In genomic region chr2:201118121-201118956, GRCh38 we compare ENCODE assay signal across 8 cellular contexts. TPM values are rescaled to one million over a fixed set of nuclear protein-coding genes. Genes with fewer than 3 reads are reported as not detected.
DNase-seq lines count a peak whose midpoint lies in the region; ATAC-seq, FAIRE-seq and TF ChIP-seq lines count a peak whose summit lies in the region.

No MANE protein-coding gene starts in this region.

- H3K27me3 ChIP-seq in BE2C (no peaks in the 10 kb centered on the region), H1 (replicated peaks in 1 of 4; ENCODE audit: control insufficient read depth in 3 of 4, extremely low read depth in 1 of 4, insufficient read depth in 3 of 4, low read length in 3 of 4) (no peaks in the 10 kb centered on the region)

- no peak overlapping the region for H2BK15ac ChIP-seq in H1 (ENCODE audit: low read length)

- H3K27ac ChIP-seq in H1 (ENCODE audit: low read depth, low read length) (no peak overlapping the region), mesodermal cell (ENCODE audit: low read depth, low read length, severe bottlenecking) (peak overlapping the region; percentile 55)

- no peak overlapping the region for H3K4ac ChIP-seq in H1 (replicated peaks; ENCODE audit: insufficient read length, low read depth, low read length)

- no peak; a peak in 1 of 3 replicates for TF ChIP-seq POLR2A in H1 (IDR thresholded peaks at IDR 0.05; ENCODE audit: control extremely low read depth in 1 of 2, low read depth in 2 of 2, low read length in 2 of 2)

- no peak overlapping the region for H4K5ac ChIP-seq in H1 (ENCODE audit: insufficient read length, low read depth, low read length)

- no peaks in the 10 kb centered on the region for H3K9me3 ChIP-seq in BE2C
- peaks cover 0 to 4% of the 10 kb centered on the region in 2 experiments; a peak in 1 of 4 replicates for H3K9me3 ChIP-seq in H1 (ENCODE audit: insufficient read depth in 2 of 2, low read depth in 1 of 2, low read length in 1 of 2)
- peaks cover 3% of the 10 kb centered on the region for H3K9me3 ChIP-seq in mesodermal cell (ENCODE audit: control insufficient read depth, low read length)

- H3K79me2 ChIP-seq in H1 (ENCODE audit: control insufficient read depth in 1 of 2, insufficient read depth in 2 of 2, low read length in 2 of 2): no peaks in the 10 kb centered on the region

- H3K36me3 ChIP-seq in BE2C: no peaks in the 10 kb centered on the region
- H3K36me3 ChIP-seq in H1 (ENCODE audit: control insufficient read depth in 2 of 4, insufficient read depth in 4 of 4, low read length in 3 of 4): no peaks in the 10 kb centered on the region
- H3K36me3 ChIP-seq in mesodermal cell (ENCODE audit: control insufficient read depth, insufficient read depth, low read length): peaks cover 6% of the 10 kb centered on the region

- peak overlapping the region in 2 of 4 experiments; percentile 8 to 29; a peak in 3 of 7 replicates for H3K9ac ChIP-seq in H1 (replicated peaks in 1 of 4; ENCODE audit: extremely low read depth in 1 of 4, low read depth in 3 of 4, low read length in 3 of 4)

- no peaks in the 10 kb centered on the region for H3K79me1 ChIP-seq in H1 (ENCODE audit: low read depth, low read length)

- CTCF ChIA-PET in H1 (lab: Charles Lee; ENCODE audit: partially characterized antibody): interaction anchor here (0.8 to 2.8 kb wide), 13 partner anchors 8 to 155 kb away, joined by 3 to 21 read pairs (median 5); partner anchors contain the start of genes CASP10 and ORC2

- DNase-seq in BE2C (peak; percentile 47), NCI-H526 treated with DMSO at 0.1 percent for 48 hours (lab: John Stamatoyannopoulos, UW) (peak; percentile 81), H1 (ENCODE audit: low read depth in 1 of 2, low spot score in 2 of 2) (peak in 1 of 2 experiments; percentile 52)
- DNase-seq in activated CD8-positive, alpha-beta memory T cell treated with anti-CD3 and anti-CD28 coated beads for 4 hours (ENCODE audit: low read depth in 2 of 2): peak; percentile 72 to 80
- peak; percentile 80 for DNase-seq in stimulated activated CD8-positive, alpha-beta memory T cell treated with anti-CD3 and anti-CD28 coated beads, Interleukin-4, amount 100 ng/mL, for 24 hours (ENCODE audit: low read depth)

- no peak overlapping the region for H2BK12ac ChIP-seq in H1 (ENCODE audit: low read depth, low read length)

- no peak overlapping the region for H2BK20ac ChIP-seq in H1 (ENCODE audit: low read length)

- peaks cover 0 to 2% of the 10 kb centered on the region in 2 experiments for H4K20me1 ChIP-seq in H1 (replicated peaks in 1 of 2; ENCODE audit: control insufficient read depth in 1 of 2, insufficient read depth in 2 of 2, low read length in 2 of 2)

- no peak for FAIRE-seq in H1 (lab: Jason Lieb, UNC)

- no peak for TF ChIP-seq EP300 in H1 (IDR thresholded peaks at IDR 0.05; ENCODE audit: borderline replicate concordance in 1 of 2, low read depth in 2 of 2, low read length in 2 of 2)

- 0 out of 2 replicates have a peak overlapping the region, but pooled peaks have one; percentile 9 for H2BK5ac ChIP-seq in H1 (ENCODE audit: low read depth, low read length)

- H2BK120ac ChIP-seq in H1 (replicated peaks; ENCODE audit: low read depth, low read length): no peak overlapping the region

- POLR2A ChIA-PET in H1 (lab: Charles Lee; ENCODE audit: partially characterized antibody): interaction anchor here (0.9 to 3.7 kb wide), 5 partner anchors 10 to 254 kb away, joined by 3 to 16 read pairs (median 3); partner anchors contain the start of genes CLK1, NDUFB3 and ORC2

- TF ChIP-seq RAD21 in H1 (IDR thresholded peaks at IDR 0.05 in 1 of 2, conservative IDR thresholded peaks at IDR 0.05 in 1 of 2; ENCODE audit: low read depth in 2 of 2, low read length in 2 of 2): peak; percentile 16 to 26; a peak in 2 of 4 replicates

- no peak overlapping the region for H3K14ac ChIP-seq in H1 (ENCODE audit: insufficient read length)

- H3K18ac ChIP-seq in H1 (ENCODE audit: extremely low read depth, low read length): peak overlapping the region; percentile 42

- peak overlapping the region; percentile 83 for H4K8ac ChIP-seq in H1 (ENCODE audit: extremely low read depth, insufficient read depth, low read length)

- WGBS in H1 (ENCODE audit: extremely low coverage in 1 of 2, insufficient coverage in 1 of 2, insufficient read length in 1 of 2, insufficient replicate concordance in 2 of 2, low coverage in 1 of 2, low lambda C conversion rate in 2 of 2, missing lambda C conversion rate in 1 of 2), 2 experiments: 14% methylated on average over 46 of the region's 48 CpGs; no CpG with 5 or more reads in 1 of the 2 experiments
- 23 to 29% methylated on average over 28 to 42 of the region's 48 CpGs for WGBS in mesodermal cell (ENCODE audit: insufficient coverage in 2 of 2), 2 experiments

- peak; percentile 21; the same call in 1 of the 2 replicates for TF ChIP-seq CTCF in BE2C (IDR thresholded peaks at IDR 0.05; ENCODE audit: low read depth, low read length)
- peak; percentile 12 to 42 (median 22) for TF ChIP-seq CTCF in H1 (IDR thresholded peaks at IDR 0.05; ENCODE audit: control extremely low read depth in 1 of 3, insufficient read depth in 1 of 3, low read depth in 1 of 3, low read length in 3 of 3)

- H3K4me2 ChIP-seq in H1 (ENCODE audit: insufficient read depth in 1 of 2, low read depth in 2 of 2, low read length in 2 of 2): peak overlapping the region; percentile 54 to 71

- H2AK5ac ChIP-seq in H1 (ENCODE audit: low read depth, low read length): no peak overlapping the region

- H3K56ac ChIP-seq in H1 (replicated peaks; ENCODE audit: insufficient read length, low read depth, low read length): peak overlapping the region; percentile 35

- ATAC-seq in GM18907 (IDR thresholded peaks at IDR 0.05; ENCODE audit: unreplicated experiment) (peak; percentile 47), HG03139 (IDR thresholded peaks at IDR 0.05; ENCODE audit: unreplicated experiment) (peak; percentile 40)

- H3K4me3 ChIP-seq in BE2C (ENCODE audit: low read depth, low read length) (peak overlapping the region; percentile 44), H1 (ENCODE audit: extremely low read depth in 1 of 4, insufficient read depth in 2 of 4, low read depth in 3 of 4, low read length in 4 of 4) (peak overlapping the region; percentile 31 to 67 (median 54)), mesodermal cell (ENCODE audit: extremely low read depth, insufficient read depth, low read length, poor library complexity, severe bottlenecking) (peak overlapping the region; percentile 54)

- H3K23me2 ChIP-seq in H1 (ENCODE audit: low read depth, low read length): peaks cover 9% of the 10 kb centered on the region

- peaks cover 4% of the 10 kb centered on the region for H3K4me1 ChIP-seq in BE2C
- peaks cover 4 to 11% (median 7%) of the 10 kb centered on the region in 4 experiments for H3K4me1 ChIP-seq in H1 (replicated peaks in 1 of 4; ENCODE audit: control insufficient read depth in 3 of 4, insufficient read depth in 4 of 4, low read length in 3 of 4)
- H3K4me1 ChIP-seq in mesodermal cell (ENCODE audit: control insufficient read depth, insufficient read depth, low read length, poor library complexity, severe bottlenecking): peaks cover 7% of the 10 kb centered on the region

- peak overlapping the region; percentile 30 for H4K91ac ChIP-seq in H1 (replicated peaks; ENCODE audit: insufficient read length, low read length)

- peak overlapping the region; percentile 8; the same call in 1 of the 2 replicates for H2AFZ ChIP-seq in H1 (ENCODE audit: low read length)

- no peak overlapping the region for H3K23ac ChIP-seq in H1 (ENCODE audit: insufficient read length)

TF ChIP-seq in H1, 55 proteins besides CTCF, POLR2A, EP300 and RAD21 (continues in another document):
- TF ChIP-seq BACH1 (IDR thresholded peaks at IDR 0.05; ENCODE audit: low read length): peak; percentile 70

RNA-seq across cellular contexts. Expression of gene CFLAR, which starts 2.4 kb away (rescaled TPM):
- polyA plus RNA-seq in BE2C (2012; ENCODE audit: insufficient read depth, insufficient read length, low read depth): 11.6 TPM
- 1.1 and 1.6 TPM in 2 replicates for total RNA-seq in H1 (2021; fragmentation: NEBNext Ultra II Directional; extraction: Animal tissue kit (Norgen Biotek cat#: 25700))
- 3.8 and 3.9 TPM in 2 replicates for polyA plus RNA-seq in H1 (2011; rRNA removed)
- 5.2 TPM for polyA plus RNA-seq in H1 (2011; cell fraction: cytosol; rRNA removed)
- polyA plus RNA-seq in H1 (2011; cell fraction: nucleus; rRNA removed): 7.4 TPM
- polyA plus RNA-seq in H1 (2012, experiment 1 of 2): 7.0 to 10.0 TPM (median 7.5 TPM) in 4 replicates
- polyA plus RNA-seq in H1 (2012, experiment 2 of 2): 2.2 TPM
- 2.6 TPM for polyA plus RNA-seq in H1 (2013, experiment 1 of 2)
- polyA plus RNA-seq in H1 (2013, experiment 2 of 2): 2.0 TPM
- polyA minus RNA-seq in H1 (2011; rRNA and poly(A)+ RNA removed): 14.3 and 19.2 TPM in 2 replicates
- 7.0 TPM for polyA minus RNA-seq in H1 (2011; cell fraction: cytosol; rRNA and poly(A)+ RNA removed)
- polyA minus RNA-seq in H1 (2011; cell fraction: nucleus; rRNA and poly(A)+ RNA removed): 22.6 TPM
- 58.5 TPM for polyA plus RNA-seq in mesodermal cell (2013, experiment 1 of 2)
- polyA plus RNA-seq in mesodermal cell (2013, experiment 2 of 2): 42.6 TPM

RNA-seq across cellular contexts. Expression of gene NDUFB3, which starts 46.5 kb away (rescaled TPM):
- 168 TPM for polyA plus RNA-seq in BE2C (2012; ENCODE audit: insufficient read depth, insufficient read length, low read depth)
- 55.3 and 57.5 TPM in 2 replicates for total RNA-seq in H1 (2021; fragmentation: NEBNext Ultra II Directional; extraction: Animal tissue kit (Norgen Biotek cat#: 25700))
- 15.5 and 38.2 TPM in 2 replicates for polyA plus RNA-seq in H1 (2011; rRNA removed)
- polyA plus RNA-seq in H1 (2011; cell fraction: cytosol; rRNA removed): 46.4 TPM
- 4.5 TPM for polyA plus RNA-seq in H1 (2011; cell fraction: nucleus; rRNA removed)
- 52.7 to 85.6 TPM (median 54.0 TPM) in 4 replicates for polyA plus RNA-seq in H1 (2012, experiment 1 of 2)
- polyA plus RNA-seq in H1 (2012, experiment 2 of 2): 64.4 TPM
- polyA plus RNA-seq in H1 (2013, experiment 1 of 2): 102 TPM
- 114 TPM for polyA plus RNA-seq in H1 (2013, experiment 2 of 2)
- polyA minus RNA-seq in H1 (2011; rRNA and poly(A)+ RNA removed): 6.7 and 6.8 TPM in 2 replicates
- polyA minus RNA-seq in H1 (2011; cell fraction: cytosol; rRNA and poly(A)+ RNA removed): 8.7 TPM
- 3.6 TPM for polyA minus RNA-seq in H1 (2011; cell fraction: nucleus; rRNA and poly(A)+ RNA removed)
- polyA plus RNA-seq in mesodermal cell (2013, experiment 1 of 2): 118 TPM
- 130 TPM for polyA plus RNA-seq in mesodermal cell (2013, experiment 2 of 2)

RNA-seq across cellular contexts. Expression of gene HYCC2, which starts 46.9 kb away (rescaled TPM):
- 4.7 TPM for polyA plus RNA-seq in BE2C (2012; ENCODE audit: insufficient read depth, insufficient read length, low read depth)
- 7.8 and 8.0 TPM in 2 replicates for total RNA-seq in H1 (2021; fragmentation: NEBNext Ultra II Directional; extraction: Animal tissue kit (Norgen Biotek cat#: 25700))
- 0.67 and 0.86 TPM in 2 replicates for polyA plus RNA-seq in H1 (2011; rRNA removed)
- polyA plus RNA-seq in H1 (2011; cell fraction: cytosol; rRNA removed): 1.3 TPM
- polyA plus RNA-seq in H1 (2011; cell fraction: nucleus; rRNA removed): 1.1 TPM
- polyA plus RNA-seq in H1 (2012, experiment 1 of 2): 1.2 to 2.4 TPM (median 1.9 TPM) in 4 replicates
- 0.10 TPM for polyA plus RNA-seq in H1 (2012, experiment 2 of 2)
- 2.2 TPM for polyA plus RNA-seq in H1 (2013, experiment 1 of 2)
- polyA plus RNA-seq in H1 (2013, experiment 2 of 2): 2.7 TPM
- polyA minus RNA-seq in H1 (2011; rRNA and poly(A)+ RNA removed): 6.5 and 13.6 TPM in 2 replicates
- polyA minus RNA-seq in H1 (2011; cell fraction: cytosol; rRNA and poly(A)+ RNA removed): 2.8 TPM
- polyA minus RNA-seq in H1 (2011; cell fraction: nucleus; rRNA and poly(A)+ RNA removed): 8.0 TPM
- polyA plus RNA-seq in mesodermal cell (2013, experiment 1 of 2): 8.4 TPM
- 7.6 TPM for polyA plus RNA-seq in mesodermal cell (2013, experiment 2 of 2)
